Comparison of ENCODE assay signal across 1 cellular context in the genomic region with DNA sequence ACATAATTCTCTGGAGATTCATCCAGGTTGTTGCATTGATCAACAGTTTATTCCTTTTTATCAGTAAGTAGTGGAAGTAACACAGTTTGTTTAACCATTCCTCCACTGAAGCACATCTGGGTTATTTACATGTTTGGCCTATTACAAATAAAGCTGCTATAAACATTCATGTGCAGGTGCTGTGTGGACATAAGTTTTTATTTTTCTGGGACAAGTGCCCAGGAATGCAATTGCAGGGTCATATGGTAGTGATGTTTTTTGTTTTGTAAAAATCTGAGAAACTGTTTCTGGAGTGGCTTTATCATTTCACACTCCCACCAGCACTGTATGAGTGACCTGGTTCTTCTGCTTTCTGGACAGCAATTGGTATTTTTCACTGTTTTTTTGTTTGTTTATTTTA.
TF ChIP-seq lines count a peak whose summit lies in the region.

No MANE protein-coding gene starts in this region.

TF ChIP-seq in endothelial cell of umbilical vein, 7 proteins besides CTCF, POLR2A, EP300 and RAD21 (continued from another document):
- TF ChIP-seq MYC (IDR thresholded peaks at IDR 0.05; ENCODE audit: low read depth, low read length) (no peak), GATA2 (IDR thresholded peaks at IDR 0.05; ENCODE audit: insufficient read depth, insufficient read length, low read depth, low read length) (no peak)
